Comparison of ENCODE assay signal across 26 cellular contexts in the genomic region with DNA sequence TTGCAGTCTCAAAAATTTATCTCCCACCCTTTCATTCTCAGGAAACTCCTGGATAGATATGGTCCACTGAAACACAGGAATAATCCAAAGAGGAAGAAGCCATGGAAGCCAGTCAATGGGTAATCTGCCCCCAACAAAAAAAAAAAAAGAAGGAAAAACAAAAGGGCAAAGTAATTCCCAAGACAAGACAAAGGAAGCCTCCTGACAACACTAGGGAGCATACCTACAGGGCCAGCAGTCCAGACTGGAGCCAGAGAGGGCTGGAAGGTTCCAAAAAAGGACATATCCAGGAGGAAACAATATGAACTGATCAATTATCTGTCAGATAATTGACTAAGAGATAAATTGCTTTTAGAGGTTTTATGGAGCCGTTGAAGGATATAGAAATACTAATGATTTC.
"Had no signal": no experiment of that assay in that cellular context is flagged by ENCODE, and none has a peak within 500 bp of the region (broad histone marks: within the 10 kb centered on the region; RNA-seq: fewer than 3 reads in every experiment).

No MANE protein-coding gene starts in this region.

- H3K27me3 Mint-ChIP-seq: activated B cell treated with CpG ODN at 0.5 μM for 24 hours; activated CD4-positive, alpha-beta T cell treated with anti-CD3 and anti-CD28 coated beads for 36 hours; activated naive CD8-positive, alpha-beta T cell treated with anti-CD3 and anti-CD28 coated beads, Interleukin-2, amount 10 ng/mL, durations not matched to agents 7 days and 5 days; effector memory CD8-positive, alpha-beta T cell; natural killer cell treated with Interleukin-12 subunit alpha and Interleukin-12 subunit beta and Interleukin-15 and Interleukin-18, amount 100 ng/mL, for 72 hours; stimulated activated naive CD8-positive, alpha-beta T cell treated with anti-CD3 and anti-CD28 coated beads, Interleukin-15, Interleukin-2, amounts not matched to agents 100 ng/mL and 50 ng/mL, for 24 hours had no signal

- DNase-seq: activated B cell treated with CpG ODN at 0.5 μM for 24 hours; activated CD4-positive, alpha-beta T cell treated with anti-CD3 and anti-CD28 coated beads for 36 hours; activated CD4-positive, alpha-beta T cell treated with anti-CD3 and anti-CD28 coated beads, Interleukin-2, amount 50 U/mL, for 4 hours; activated naive CD4-positive, alpha-beta T cell treated with anti-CD3 and anti-CD28 coated beads for 36 hours; activated naive CD8-positive, alpha-beta T cell treated with anti-CD3 and anti-CD28 coated beads, Interleukin-2, amount 10 ng/mL, durations not matched to agents 7 days and 5 days; activated T-cell treated with anti-CD3 and anti-CD28 coated beads, Interleukin-2, amount 50 U/mL, for 48 hours; amniotic stem cell; dorsolateral prefrontal cortex; effector memory CD8-positive, alpha-beta T cell; esophagus squamous epithelium; head of caudate nucleus; hypothalamus; islet precursor cell; left cardiac atrium; midbrain; nucleus accumbens; right cardiac atrium; stimulated activated CD4-positive, alpha-beta T cell treated with anti-CD3 and anti-CD28 coated beads, Interleukin-12 subunit alpha, Interleukin-12 subunit beta, amount 100 ng/mL, for 4 hours; stimulated activated CD4-positive, alpha-beta T cell treated with anti-CD3 and anti-CD28 coated beads, Interleukin-4, amount 100 ng/mL, for 4 hours; substantia nigra; T-helper 1 cell; thyroid gland; upper lobe of right lung had no signal

- H3K9me3 Mint-ChIP-seq: activated B cell treated with CpG ODN at 0.5 μM for 24 hours; activated naive CD4-positive, alpha-beta T cell treated with anti-CD3 and anti-CD28 coated beads for 36 hours; activated naive CD8-positive, alpha-beta T cell treated with anti-CD3 and anti-CD28 coated beads, Interleukin-2, amount 10 ng/mL, durations not matched to agents 7 days and 5 days; effector memory CD8-positive, alpha-beta T cell; natural killer cell treated with Interleukin-12 subunit alpha and Interleukin-12 subunit beta and Interleukin-15 and Interleukin-18, amount 100 ng/mL, for 72 hours; stimulated activated naive CD8-positive, alpha-beta T cell treated with anti-CD3 and anti-CD28 coated beads, Interleukin-15, Interleukin-2, amounts not matched to agents 100 ng/mL and 50 ng/mL, for 24 hours had no signal

- H3K9me3 ChIP-seq: esophagus squamous epithelium, gastroesophageal sphincter, thyroid gland, upper lobe of right lung had no signal

- H3K4me3 Mint-ChIP-seq: activated B cell treated with CpG ODN at 0.5 μM for 24 hours; activated CD4-positive, alpha-beta T cell treated with anti-CD3 and anti-CD28 coated beads for 36 hours; activated naive CD4-positive, alpha-beta T cell treated with anti-CD3 and anti-CD28 coated beads for 36 hours; activated naive CD8-positive, alpha-beta T cell treated with anti-CD3 and anti-CD28 coated beads, Interleukin-2, amount 10 ng/mL, durations not matched to agents 7 days and 5 days; effector memory CD8-positive, alpha-beta T cell; natural killer cell treated with Interleukin-12 subunit alpha and Interleukin-12 subunit beta and Interleukin-15 and Interleukin-18, amount 100 ng/mL, for 72 hours; stimulated activated naive CD8-positive, alpha-beta T cell treated with anti-CD3 and anti-CD28 coated beads, Interleukin-15, Interleukin-2, amounts not matched to agents 100 ng/mL and 50 ng/mL, for 24 hours had no signal

- H3K4me3 ChIP-seq: dorsolateral prefrontal cortex, esophagus squamous epithelium, gastroesophageal sphincter, thyroid gland, upper lobe of right lung had no signal

- H3K27ac Mint-ChIP-seq: activated B cell treated with CpG ODN at 0.5 μM for 24 hours; activated CD4-positive, alpha-beta T cell treated with anti-CD3 and anti-CD28 coated beads for 36 hours; activated naive CD4-positive, alpha-beta T cell treated with anti-CD3 and anti-CD28 coated beads for 36 hours; activated naive CD8-positive, alpha-beta T cell treated with anti-CD3 and anti-CD28 coated beads, Interleukin-2, amount 10 ng/mL, durations not matched to agents 7 days and 5 days; natural killer cell treated with Interleukin-12 subunit alpha and Interleukin-12 subunit beta and Interleukin-15 and Interleukin-18, amount 100 ng/mL, for 72 hours; stimulated activated naive CD8-positive, alpha-beta T cell treated with anti-CD3 and anti-CD28 coated beads, Interleukin-15, Interleukin-2, amounts not matched to agents 100 ng/mL and 50 ng/mL, for 24 hours had no signal

- H3K27ac ChIP-seq: esophagus squamous epithelium, gastroesophageal sphincter, thyroid gland, upper lobe of right lung had no signal

- ATAC-seq: activated CD4-positive, alpha-beta T cell treated with anti-CD3 and anti-CD28 coated beads for 36 hours; effector memory CD8-positive, alpha-beta T cell; gastroesophageal sphincter; left cardiac atrium; natural killer cell treated with Interleukin-12 subunit alpha and Interleukin-12 subunit beta and Interleukin-15 and Interleukin-18, amount 100 ng/mL, for 72 hours; right cardiac atrium; upper lobe of right lung had no signal

- H3K36me3 ChIP-seq: thyroid gland, upper lobe of right lung had no signal

- H3K36me3 Mint-ChIP-seq: natural killer cell treated with Interleukin-12 subunit alpha and Interleukin-12 subunit beta and Interleukin-15 and Interleukin-18, amount 100 ng/mL, for 72 hours had no signal

- H3K27me3 ChIP-seq: dorsolateral prefrontal cortex, esophagus squamous epithelium, gastroesophageal sphincter, thyroid gland, upper lobe of right lung had no signal
